In the genomic region with DNA sequence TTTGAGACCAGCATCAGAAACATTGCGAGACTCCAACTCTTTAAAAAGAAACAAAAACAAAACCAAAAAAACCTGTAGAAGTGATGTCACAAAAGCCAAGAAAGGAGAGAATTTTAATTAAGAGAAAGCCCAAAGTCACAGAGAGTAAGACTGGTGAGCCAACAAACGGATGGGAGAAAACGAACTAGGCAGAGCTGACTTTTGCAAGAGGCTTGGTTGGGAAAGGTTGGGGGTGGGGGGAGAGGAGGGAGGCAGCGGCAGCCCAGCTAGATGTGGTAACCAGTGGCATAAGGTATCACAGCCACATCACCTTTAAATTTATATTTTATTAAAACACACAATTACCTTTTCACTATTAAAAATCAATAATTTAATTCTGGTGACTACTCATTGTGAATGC, we compare ENCODE assay signal across 22 cellular contexts. TPM values are rescaled to one million over a fixed set of nuclear protein-coding genes. Genes with fewer than 3 reads are reported as not detected.
DNase-seq lines count a peak whose midpoint lies in the region; ATAC-seq and TF ChIP-seq lines count a peak whose summit lies in the region.
"Had no signal": no experiment of that assay in that cellular context is flagged by ENCODE, and none has a peak within 500 bp of the region (broad histone marks: within the 10 kb centered on the region; RNA-seq: fewer than 3 reads in every experiment).

No MANE protein-coding gene starts in this region.

- H3K36me3 Mint-ChIP-seq in CD8-positive, alpha-beta memory T cell = peaks cover 6 to 76% (median 13%) of the 10 kb centered on the region in 3 donors
- H3K36me3 Mint-ChIP-seq in endodermal cell (ENCODE audit: low read depth) = peaks cover 25% of the 10 kb centered on the region

- no peak overlapping the region for H3K4me3 Mint-ChIP-seq in CD8-positive, alpha-beta memory T cell
- H3K4me3 Mint-ChIP-seq in endodermal cell = no peak overlapping the region
- H3K4me3 Mint-ChIP-seq: activated naive CD8-positive, alpha-beta T cell treated with anti-CD3 and anti-CD28 coated beads, Interleukin-2, amount 10 ng/mL, durations not matched to agents 7 days and 5 days; nephron had no signal

- H3K4me1 ChIP-seq in CD8-positive, alpha-beta memory T cell (ENCODE audit: insufficient read depth, low read length) = peaks cover 12% of the 10 kb centered on the region
- no peaks in the 10 kb centered on the region for H3K4me1 ChIP-seq in endodermal cell (ENCODE audit: control insufficient read depth, insufficient read depth, low read length)
- no peaks in the 10 kb centered on the region for H3K4me1 ChIP-seq in mucosa of descending colon (ENCODE audit: low read depth)
- H3K4me1 ChIP-seq: BE2C, psoas muscle had no signal

- H3K4me1 Mint-ChIP-seq in CD8-positive, alpha-beta memory T cell = peaks cover 14 to 35% (median 31%) of the 10 kb centered on the region in 3 donors
- H3K4me1 Mint-ChIP-seq in endodermal cell = peaks cover 19% of the 10 kb centered on the region
- H3K4me1 Mint-ChIP-seq: nephron had no signal

- H3K9me3 Mint-ChIP-seq in CD8-positive, alpha-beta memory T cell = no peaks in the 10 kb centered on the region
- H3K9me3 Mint-ChIP-seq in endodermal cell = no peaks in the 10 kb centered on the region
- H3K9me3 Mint-ChIP-seq: activated naive CD8-positive, alpha-beta T cell treated with anti-CD3 and anti-CD28 coated beads, Interleukin-2, amount 10 ng/mL, durations not matched to agents 7 days and 5 days; nephron had no signal

- DNase-seq in SIG-M5 treated with dmso at 0.1 percent for 504 hours (lab: John Stamatoyannopoulos, UW; ENCODE audit: unreplicated experiment) (peak; percentile 88), SIG-M5 (lab: John Stamatoyannopoulos, UW) (no peak), SKM-1 treated with dmso at 0.1 percent for 144 hours (lab: John Stamatoyannopoulos, UW; ENCODE audit: unreplicated experiment) (peak; percentile 77), endodermal cell (no peak), brain microvascular endothelial cell (no peak), mucosa of descending colon (no peak), NCI-H526 (lab: John Stamatoyannopoulos, UW) (no peak)
- DNase-seq in CD8-positive, alpha-beta memory T cell = no peak
- DNase-seq: activated naive CD8-positive, alpha-beta T cell treated with anti-CD3 and anti-CD28 coated beads, Interleukin-2, amount 10 ng/mL, durations not matched to agents 7 days and 5 days; BE2C; foreskin melanocyte; Karpas-422; kidney glomerular epithelial cell; mesenchymal stem cell; NCI-H1436; psoas muscle; stimulated activated CD4-positive, alpha-beta T cell treated with anti-CD3 and anti-CD28 coated beads, Interleukin-4, amount 100 ng/mL, for 24 hours had no signal

- H3K9me3 ChIP-seq in CD8-positive, alpha-beta memory T cell (ENCODE audit: low read length) = no peaks in the 10 kb centered on the region
- H3K9me3 ChIP-seq in endodermal cell (ENCODE audit: control insufficient read depth, low read length) (no peaks in the 10 kb centered on the region), mucosa of descending colon (no peaks in the 10 kb centered on the region)
- H3K9me3 ChIP-seq: BE2C, psoas muscle, suprapubic skin had no signal

- no peak overlapping the region for H3K9ac ChIP-seq in endodermal cell (ENCODE audit: extremely low read depth, low read length, poor library complexity, severe bottlenecking)

- in situ Hi-C loops in brain microvascular endothelial cell (cut with HindIII; ENCODE audit: low pct_ligation_motif_present, low sequenced_read_pairs) = no loop called here

- intact Hi-C loops in mucosa of descending colon (cut with DNase I, micrococcal nuclease) = no loop called here

- TF ChIP-seq CTCF in endodermal cell (conservative IDR thresholded peaks at IDR 0.05) (no peak), brain microvascular endothelial cell (IDR thresholded peaks at IDR 0.05; ENCODE audit: low read depth, low read length, missing control alignments) (no peak), mucosa of descending colon (IDR thresholded peaks at IDR 0.05) (no peak)

- WGBS in endodermal cell (ENCODE audit: insufficient coverage in 1 of 2, insufficient read length in 1 of 2), 2 experiments = 90% methylated on average over 3 of the region's 4 CpGs; no CpG with 5 or more reads in 1 of the 2 experiments

- POLR2A ChIA-PET in CD8-positive, alpha-beta memory T cell (lab: Charles Lee) = no interaction called here

- peak overlapping the region in 5 of 8 donors; percentile 19 to 80 (median 24) for H3K27ac Mint-ChIP-seq in CD8-positive, alpha-beta memory T cell
- H3K27ac Mint-ChIP-seq in endodermal cell = peak overlapping the region; percentile 4
- H3K27ac Mint-ChIP-seq: nephron had no signal

- H3K27ac ChIP-seq in CD8-positive, alpha-beta memory T cell (ENCODE audit: low read depth, low read length) = no peak overlapping the region
- no peak overlapping the region for H3K27ac ChIP-seq in endodermal cell (ENCODE audit: low read depth, low read length)
- no peak overlapping the region for H3K27ac ChIP-seq in brain microvascular endothelial cell
- H3K27ac ChIP-seq: 22Rv1, epithelial cell of prostate, psoas muscle, skin epidermis, suprapubic skin had no signal

- CTCF ChIA-PET in CD8-positive, alpha-beta memory T cell (lab: Charles Lee) = no interaction called here

- ATAC-seq in mucosa of descending colon = no peak
- ATAC-seq: psoas muscle had no signal

- peaks cover 13% of the 10 kb centered on the region for H3K36me3 ChIP-seq in CD8-positive, alpha-beta memory T cell (ENCODE audit: insufficient read depth, low read length)
- peaks cover 63% of the 10 kb centered on the region for H3K36me3 ChIP-seq in endodermal cell (ENCODE audit: control insufficient read depth, insufficient read depth, low read length)
- peaks cover 5% of the 10 kb centered on the region for H3K36me3 ChIP-seq in brain microvascular endothelial cell (replicated peaks)
- H3K36me3 ChIP-seq in mucosa of descending colon (ENCODE audit: low read depth) = no peaks in the 10 kb centered on the region

- no peaks in the 10 kb centered on the region for H3K27me3 Mint-ChIP-seq in CD8-positive, alpha-beta memory T cell
- no peaks in the 10 kb centered on the region for H3K27me3 Mint-ChIP-seq in endodermal cell (ENCODE audit: insufficient read depth)
- H3K27me3 Mint-ChIP-seq: activated naive CD8-positive, alpha-beta T cell treated with anti-CD3 and anti-CD28 coated beads, Interleukin-2, amount 10 ng/mL, durations not matched to agents 7 days and 5 days had no signal

- H3K4me3 ChIP-seq in CD8-positive, alpha-beta memory T cell (ENCODE audit: low read length) = no peak overlapping the region
- H3K4me3 ChIP-seq in endodermal cell (ENCODE audit: low read length) = no peak overlapping the region
- H3K4me3 ChIP-seq in brain microvascular endothelial cell (ENCODE audit: low read depth, low read length) = no peak overlapping the region
- H3K4me3 ChIP-seq in mucosa of descending colon = no peak overlapping the region
- H3K4me3 ChIP-seq: psoas muscle, skin epidermis, suprapubic skin had no signal

- no peaks in the 10 kb centered on the region for H3K27me3 ChIP-seq in CD8-positive, alpha-beta memory T cell (ENCODE audit: insufficient read depth, low read length, poor library complexity, severe bottlenecking)
- H3K27me3 ChIP-seq in endodermal cell (ENCODE audit: control insufficient read depth, insufficient read depth, low read length, poor library complexity, severe bottlenecking) (no peaks in the 10 kb centered on the region), brain microvascular endothelial cell (replicated peaks) (no peaks in the 10 kb centered on the region)
- H3K27me3 ChIP-seq: BE2C, suprapubic skin had no signal

RNA-seq across cellular contexts. Expression of a gene that starts 23.5 kb away (rescaled TPM):
- total RNA-seq in CD8-positive, alpha-beta memory T cell = 100 to 1,000 TPM; 120 to 122 TPM
- polyA plus RNA-seq in CD8-positive, alpha-beta memory T cell = 137 TPM
- total RNA-seq in endodermal cell (10 to 100 TPM; 47.8 to 52.9 TPM), mucosa of descending colon (10 to 100 TPM; 47.4 to 53.9 (median 49.0) TPM)
- polyA plus RNA-seq in endodermal cell (2013, experiment 1 of 2) = 63.0 TPM
- polyA plus RNA-seq in endodermal cell (2013, experiment 2 of 2) = 63.5 TPM

Comparison
In these comparisons a context has a peak if more than half of its experiments do, and no peak if none do; other contexts are left out.
1. DNase-seq: peak in SIG-M5 treated with dmso at 0.1 percent for 504 hours (single experiment) and SKM-1 treated with dmso at 0.1 percent for 144 hours (single experiment); none in SIG-M5 (single experiment), CD8-positive, alpha-beta memory T cell (0 of 5), endodermal cell (single experiment), brain microvascular endothelial cell (single experiment), mucosa of descending colon (0 of 3) and NCI-H526 (0 of 2).